24 cellular contexts compared by ENCODE assay signal in genomic region chr16:48497932-48498760, GRCh38.
DNase-seq lines count a peak whose midpoint lies in the region; ATAC-seq and TF ChIP-seq lines count a peak whose summit lies in the region.
"Had no signal": no experiment of that assay in that cellular context is flagged by ENCODE, and none has a peak within 500 bp of the region (broad histone marks: within the 10 kb centered on the region; RNA-seq: fewer than 3 reads in every experiment).

No MANE protein-coding gene starts in this region.

- H3K27ac ChIP-seq in ascending aorta: peak overlapping the region; percentile 48 to 49
- no peak overlapping the region for H3K27ac ChIP-seq in spleen
- H3K27ac ChIP-seq: cardiac muscle cell, GM23248 had no signal

- no peaks in the 10 kb centered on the region for H3K36me3 Mint-ChIP-seq in activated CD4-positive, alpha-beta T cell treated with anti-CD3 and anti-CD28 coated beads, Interleukin-2, amount 10 ng/mL, durations not matched to agents 24 days and 14 days (ENCODE audit: low read depth)
- H3K36me3 Mint-ChIP-seq: naive thymus-derived CD8-positive, alpha-beta T cell had no signal

- no peak for TF ChIP-seq POLR2A in spleen (IDR thresholded peaks at IDR 0.05)

- intact Hi-C loops in ascending aorta (cut with DNase I): no loop called here
- intact Hi-C loops in spleen (cut with DNase I; ENCODE audit: low total_unique reads): no loop called here
- intact Hi-C loops in activated CD4-positive, alpha-beta T cell treated with anti-CD3 and anti-CD28 coated beads, Interleukin-2, amount 10 ng/mL, durations not matched to agents 24 days and 14 days (cut with micrococcal nuclease): no loop called here

- WGBS in spleen, 5 donors: 55 to 79% (median 69%) methylated on average over 3 to 7 of the region's 7 CpGs

- TF ChIP-seq CTCF in ascending aorta (IDR thresholded peaks at IDR 0.05) (no peak), spleen (IDR thresholded peaks at IDR 0.05 in 8 of 11, conservative IDR thresholded peaks at IDR 0.05 in 3 of 11) (no peak)

- DNase-seq in NCI-H146 (lab: John Stamatoyannopoulos, UW): peak; percentile 51
- DNase-seq in NCI-H146 treated with DMSO at 0.1 percent for 48 hours (lab: John Stamatoyannopoulos, UW; ENCODE audit: unreplicated experiment): no peak
- no peak for DNase-seq in ascending aorta (ENCODE audit: low spot score in 2 of 2)
- DNase-seq in left lobe of liver (ENCODE audit: low spot score): peak; percentile 91
- DNase-seq in spleen: peak; percentile 69
- no peak for DNase-seq in C1 segment of cervical spinal cord (lab: John Stamatoyannopoulos, UW)
- DNase-seq in SW 1271 (lab: John Stamatoyannopoulos, UW): no peak
- DNase-seq in activated CD4-positive, alpha-beta T cell treated with anti-CD3 and anti-CD28 coated beads, Interleukin-2, amount 10 ng/mL, durations not matched to agents 24 days and 14 days: no peak
- DNase-seq: activated CD4-positive, alpha-beta T cell treated with anti-CD3 and anti-CD28 coated beads for 4 hours; activated naive CD4-positive, alpha-beta T cell treated with Interleukin-2 at 50 U/mL for 16 hours; activated T-cell treated with anti-CD3 and anti-CD28 coated beads, Interleukin-2, amount 50 U/mL, for 48 hours; AML-193; amniotic stem cell; dorsolateral prefrontal cortex; GDM1; GM23248; Karpas-422; midbrain; naive thymus-derived CD8-positive, alpha-beta T cell; NCI-H1694 treated with DMSO at 0.1 percent for 48 hours; NCI-H2171 had no signal

- peaks cover 4% of the 10 kb centered on the region for H3K9me3 Mint-ChIP-seq in activated CD4-positive, alpha-beta T cell treated with anti-CD3 and anti-CD28 coated beads, Interleukin-2, amount 10 ng/mL, durations not matched to agents 24 days and 14 days

- no peaks in the 10 kb centered on the region for H3K27me3 Mint-ChIP-seq in activated CD4-positive, alpha-beta T cell treated with anti-CD3 and anti-CD28 coated beads, Interleukin-2, amount 10 ng/mL, durations not matched to agents 24 days and 14 days
- H3K27me3 Mint-ChIP-seq: naive thymus-derived CD8-positive, alpha-beta T cell had no signal

- ATAC-seq in left lobe of liver: peak; percentile 79
- ATAC-seq: naive thymus-derived CD8-positive, alpha-beta T cell had no signal

- H3K4me3 Mint-ChIP-seq in activated CD4-positive, alpha-beta T cell treated with anti-CD3 and anti-CD28 coated beads, Interleukin-2, amount 10 ng/mL, durations not matched to agents 24 days and 14 days: no peak overlapping the region
- H3K4me3 Mint-ChIP-seq: naive thymus-derived CD8-positive, alpha-beta T cell; T-helper 1 cell treated with Interleukin-12 subunit alpha and Interleukin-12 subunit beta and Interleukin-4 antibody, amounts not matched to agents 30 μg/mL and 1 μg/mL, for 36 hours had no signal

- no peaks in the 10 kb centered on the region for H3K9me3 ChIP-seq in ascending aorta
- peaks cover 0 to 7% (median 2%) of the 10 kb centered on the region in 8 donors for H3K9me3 ChIP-seq in spleen
- H3K9me3 ChIP-seq: upper lobe of left lung had no signal

- no peaks in the 10 kb centered on the region for H3K4me1 Mint-ChIP-seq in activated CD4-positive, alpha-beta T cell treated with anti-CD3 and anti-CD28 coated beads, Interleukin-2, amount 10 ng/mL, durations not matched to agents 24 days and 14 days

- H3K4me3 ChIP-seq in ascending aorta (no peak overlapping the region), spleen (no peak overlapping the region)
- H3K4me3 ChIP-seq: cardiac muscle cell, dorsolateral prefrontal cortex, GM23248, upper lobe of left lung had no signal

- H3K27me3 ChIP-seq in ascending aorta (no peaks in the 10 kb centered on the region), spleen (replicated peaks in 1 of 7) (no peaks in the 10 kb centered on the region)
- H3K27me3 ChIP-seq: cardiac muscle cell, dorsolateral prefrontal cortex, upper lobe of left lung had no signal

- no peak overlapping the region for H3K27ac Mint-ChIP-seq in activated CD4-positive, alpha-beta T cell treated with anti-CD3 and anti-CD28 coated beads, Interleukin-2, amount 10 ng/mL, durations not matched to agents 24 days and 14 days
- H3K27ac Mint-ChIP-seq: naive thymus-derived CD8-positive, alpha-beta T cell; T-helper 1 cell treated with Interleukin-12 subunit alpha and Interleukin-12 subunit beta and Interleukin-4 antibody, amounts not matched to agents 30 μg/mL and 1 μg/mL, for 36 hours had no signal

- H3K36me3 ChIP-seq in ascending aorta: no peaks in the 10 kb centered on the region
- no peaks in the 10 kb centered on the region for H3K36me3 ChIP-seq in spleen
- H3K36me3 ChIP-seq: cardiac muscle cell, upper lobe of left lung had no signal

- H3K4me1 ChIP-seq in ascending aorta (peaks cover 0 to 20% of the 10 kb centered on the region in 2 donors), spleen (peaks cover 0 to 33% (median 6%) of the 10 kb centered on the region in 6 donors)

Comparison
In these comparisons a context has a peak if more than half of its experiments do, and no peak if none do; other contexts are left out.
1. DNase-seq: peak in NCI-H146 (single experiment), left lobe of liver (single experiment) and spleen (single experiment); none in NCI-H146 treated with DMSO at 0.1 percent for 48 hours (single experiment), ascending aorta (0 of 2), C1 segment of cervical spinal cord (0 of 14), SW 1271 (0 of 2) and activated CD4-positive, alpha-beta T cell treated with anti-CD3 and anti-CD28 coated beads, Interleukin-2, amount 10 ng/mL, durations not matched to agents 24 days and 14 days (single experiment).
2. H3K27ac ChIP-seq: peak in ascending aorta (2 of 2); none in spleen (0 of 8).